23 cellular contexts compared by ENCODE assay signal in genomic region chr17:82054351-82055022, GRCh38. TPM values are rescaled to one million over a fixed set of nuclear protein-coding genes. Genes with fewer than 3 reads are reported as not detected.
DNase-seq lines count a peak whose midpoint lies in the region; ATAC-seq lines count a peak whose summit lies in the region.
"Had no signal": no experiment of that assay in that cellular context is flagged by ENCODE, and none has a peak within 500 bp of the region (broad histone marks: within the 10 kb centered on the region; RNA-seq: fewer than 3 reads in every experiment).

No MANE protein-coding gene starts in this region.

- peaks cover 7% of the 10 kb centered on the region for H3K4me1 Mint-ChIP-seq in T-helper 1 cell treated with Interleukin-12 subunit alpha and Interleukin-12 subunit beta and Interleukin-4 antibody, amounts not matched to agents 30 μg/mL and 1 μg/mL, for 36 hours (ENCODE audit: low read depth)
- peaks cover 19 to 32% of the 10 kb centered on the region in 2 donors for H3K4me1 Mint-ChIP-seq in stimulated activated naive B cell treated with anti-CD40 and anti-IgM and Interleukin-4, amounts not matched to agents 10 μg/mL and 1 μg/mL and 100 μg/mL, for 72 hours
- H3K4me1 Mint-ChIP-seq in immature natural killer cell: peaks cover 7 to 18% of the 10 kb centered on the region in 2 donors

- no peaks in the 10 kb centered on the region for H3K9me3 Mint-ChIP-seq in T-helper 1 cell treated with Interleukin-12 subunit alpha and Interleukin-12 subunit beta and Interleukin-4 antibody, amounts not matched to agents 30 μg/mL and 1 μg/mL, for 36 hours
- no peaks in the 10 kb centered on the region for H3K9me3 Mint-ChIP-seq in stimulated activated naive B cell treated with anti-CD40 and anti-IgM and Interleukin-4, amounts not matched to agents 10 μg/mL and 1 μg/mL and 100 μg/mL, for 72 hours
- H3K9me3 Mint-ChIP-seq in immature natural killer cell: no peaks in the 10 kb centered on the region
- H3K9me3 Mint-ChIP-seq: activated naive CD4-positive, alpha-beta T cell treated with anti-CD3 and anti-CD28 coated beads, Interleukin-2, amount 10 ng/mL, durations not matched to agents 7 days and 5 days had no signal

- peak overlapping the region; percentile 37 for H3K4me3 Mint-ChIP-seq in T-helper 1 cell treated with Interleukin-12 subunit alpha and Interleukin-12 subunit beta and Interleukin-4 antibody, amounts not matched to agents 30 μg/mL and 1 μg/mL, for 36 hours
- peak overlapping the region in 1 of 2 donors; percentile 36 for H3K4me3 Mint-ChIP-seq in stimulated activated naive B cell treated with anti-CD40 and anti-IgM and Interleukin-4, amounts not matched to agents 10 μg/mL and 1 μg/mL and 100 μg/mL, for 72 hours
- peak overlapping the region in 2 of 5 donors; percentile 15 to 44 for H3K4me3 Mint-ChIP-seq in immature natural killer cell

- H3K27me3 Mint-ChIP-seq in T-helper 1 cell treated with Interleukin-12 subunit alpha and Interleukin-12 subunit beta and Interleukin-4 antibody, amounts not matched to agents 30 μg/mL and 1 μg/mL, for 36 hours (ENCODE audit: low read depth): no peaks in the 10 kb centered on the region
- H3K27me3 Mint-ChIP-seq in stimulated activated naive B cell treated with anti-CD40 and anti-IgM and Interleukin-4, amounts not matched to agents 10 μg/mL and 1 μg/mL and 100 μg/mL, for 72 hours: no peaks in the 10 kb centered on the region
- H3K27me3 Mint-ChIP-seq in immature natural killer cell (ENCODE audit: low read depth in 3 of 3): peaks cover 0 to 2% (median 0%) of the 10 kb centered on the region in 3 donors
- H3K27me3 Mint-ChIP-seq: activated naive CD4-positive, alpha-beta T cell treated with anti-CD3 and anti-CD28 coated beads, Interleukin-2, amount 10 ng/mL, durations not matched to agents 7 days and 5 days had no signal

- H3K36me3 Mint-ChIP-seq in T-helper 1 cell treated with Interleukin-12 subunit alpha and Interleukin-12 subunit beta and Interleukin-4 antibody, amounts not matched to agents 30 μg/mL and 1 μg/mL, for 36 hours (ENCODE audit: low read depth): peaks cover 3% of the 10 kb centered on the region
- peaks cover 19 to 26% of the 10 kb centered on the region in 2 donors for H3K36me3 Mint-ChIP-seq in stimulated activated naive B cell treated with anti-CD40 and anti-IgM and Interleukin-4, amounts not matched to agents 10 μg/mL and 1 μg/mL and 100 μg/mL, for 72 hours
- H3K36me3 Mint-ChIP-seq in immature natural killer cell: no peaks in the 10 kb centered on the region

- H3K27ac Mint-ChIP-seq in T-helper 1 cell treated with Interleukin-12 subunit alpha and Interleukin-12 subunit beta and Interleukin-4 antibody, amounts not matched to agents 30 μg/mL and 1 μg/mL, for 36 hours: no peak overlapping the region
- peak overlapping the region; percentile 31 for H3K27ac Mint-ChIP-seq in stimulated activated naive B cell treated with anti-CD40 and anti-IgM and Interleukin-4, amounts not matched to agents 10 μg/mL and 1 μg/mL and 100 μg/mL, for 72 hours
- no peak overlapping the region for H3K27ac Mint-ChIP-seq in immature natural killer cell
- H3K27ac Mint-ChIP-seq: activated naive CD4-positive, alpha-beta T cell treated with anti-CD3 and anti-CD28 coated beads, Interleukin-2, amount 10 ng/mL, durations not matched to agents 7 days and 5 days had no signal

- no peak for DNase-seq in T-helper 1 cell
- DNase-seq in stimulated activated CD4-positive, alpha-beta T cell treated with anti-CD3 and anti-CD28 coated beads, Interleukin-15, amount 100 ng/mL, for 24 hours: peak; percentile 8
- no peak for DNase-seq in stimulated activated CD4-positive, alpha-beta T cell treated with anti-CD3 and anti-CD28 coated beads, Interleukin-4, amount 100 ng/mL, for 1 hour
- DNase-seq in iPS-NIHi11 (ENCODE audit: low spot score): peak; percentile 6
- DNase-seq in stimulated activated naive B cell treated with anti-CD40 and anti-IgM and Interleukin-4, amounts not matched to agents 10 μg/mL and 1 μg/mL and 100 μg/mL, for 72 hours: no peak
- DNase-seq in DMS 273 treated with DMSO at 0.1 percent for 48 hours (lab: John Stamatoyannopoulos, UW): no peak
- no peak for DNase-seq in immature natural killer cell
- DNase-seq: 8988T; activated CD4-positive, alpha-beta T cell treated with anti-CD3 and anti-CD28 coated beads for 1 hour; activated naive CD4-positive, alpha-beta T cell treated with anti-CD3 and anti-CD28 coated beads, Interleukin-2, amount 10 ng/mL, durations not matched to agents 7 days and 5 days; BE2C; cerebellar nuclear complex; gastrocnemius medialis; MG63; NCI-H1436; NCI-H526 treated with DMSO at 0.1 percent for 48 hours; retina; RPMI8226; stimulated activated CD4-positive, alpha-beta T cell treated with anti-CD3 and anti-CD28 coated beads, Interleukin-12 subunit alpha, Interleukin-12 subunit beta, amount 100 ng/mL, for 4 hours; stimulated activated CD8-positive, alpha-beta memory T cell treated with anti-CD3 and anti-CD28 coated beads, Interleukin-4, amount 100 ng/mL, for 48 hours; uterus had no signal

- no peak for ATAC-seq in stimulated activated naive B cell treated with anti-CD40 and anti-IgM and Interleukin-4, amounts not matched to agents 10 μg/mL and 1 μg/mL and 100 μg/mL, for 72 hours (replicated peaks)
- ATAC-seq: esophagus mucosa, gastrocnemius medialis had no signal

RNA-seq across cellular contexts. Expression of gene GPS1, which starts 2.8 kb away (rescaled TPM):
- polyA plus RNA-seq in immature natural killer cell: 100 to 1,000 TPM; 174 to 212 (median 183) TPM

RNA-seq across cellular contexts. Expression of gene RFNG, which starts 2.9 kb away (rescaled TPM):
- 1 to 10 TPM; 2.2 to 3.7 (median 3.2) TPM for polyA plus RNA-seq in immature natural killer cell

RNA-seq across cellular contexts. Expression of gene DUS1L, which starts 11.1 kb away (rescaled TPM):
- polyA plus RNA-seq in immature natural killer cell: 10 to 100 TPM; 61.7 to 85.3 (median 82.5) TPM

RNA-seq across cellular contexts. Expression of gene DCXR, which starts 17.0 kb away (rescaled TPM):
- 100 to 1,000 TPM; 144 to 242 (median 165) TPM for polyA plus RNA-seq in immature natural killer cell

RNA-seq across cellular contexts. Expression of gene RAC3, which starts 23.0 kb away (rescaled TPM):
- polyA plus RNA-seq in immature natural killer cell: not detected

Comparison
In these comparisons a context has a peak if more than half of its experiments do, and no peak if none do; other contexts are left out.
1. DNase-seq: peak in stimulated activated CD4-positive, alpha-beta T cell treated with anti-CD3 and anti-CD28 coated beads, Interleukin-15, amount 100 ng/mL, for 24 hours (single experiment) and iPS-NIHi11 (single experiment); none in T-helper 1 cell (0 of 5), stimulated activated CD4-positive, alpha-beta T cell treated with anti-CD3 and anti-CD28 coated beads, Interleukin-4, amount 100 ng/mL, for 1 hour (single experiment), stimulated activated naive B cell treated with anti-CD40 and anti-IgM and Interleukin-4, amounts not matched to agents 10 μg/mL and 1 μg/mL and 100 μg/mL, for 72 hours (single experiment), DMS 273 treated with DMSO at 0.1 percent for 48 hours (single experiment) and immature natural killer cell (0 of 3).